21 cellular contexts compared by ENCODE assay signal in the genomic region with DNA sequence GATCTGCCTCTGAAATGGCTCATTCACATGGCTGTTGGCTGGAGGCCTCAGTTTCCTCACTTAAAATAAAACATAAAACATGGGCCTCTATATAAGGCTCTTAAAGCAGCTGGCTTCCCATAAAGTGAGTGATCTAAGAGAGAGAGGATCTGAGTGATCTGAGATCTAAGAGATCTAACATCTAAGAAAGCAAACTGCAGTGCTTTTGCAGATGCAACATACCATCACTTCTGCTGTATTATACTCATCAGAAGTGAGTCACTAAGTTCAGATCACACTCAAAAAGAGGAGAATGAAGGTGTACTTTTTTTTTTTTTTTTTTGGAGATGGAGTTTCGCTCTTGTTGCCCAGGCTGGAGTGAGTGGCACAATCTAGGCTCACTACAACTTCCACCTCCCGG.
"Had no signal": no experiment of that assay in that cellular context is flagged by ENCODE, and none has a peak within 500 bp of the region (broad histone marks: within the 10 kb centered on the region; RNA-seq: fewer than 3 reads in every experiment).

No MANE protein-coding gene starts in this region.

- H3K9me3 ChIP-seq: SJSA1, spleen, thoracic aorta, upper lobe of right lung had no signal

- H3K27me3 Mint-ChIP-seq: activated CD8-positive, alpha-beta memory T cell treated with anti-CD3 and anti-CD28 coated beads, Interleukin-2, amount 10 ng/mL, durations not matched to agents 7 days and 5 days; activated naive CD8-positive, alpha-beta T cell treated with anti-CD3 and anti-CD28 coated beads, Interleukin-2, amount 50 U/mL, for 24 hours; stimulated activated naive B cell treated with anti-CD40 and anti-IgM and Interleukin-4, amounts not matched to agents 10 μg/mL and 1 μg/mL and 100 μg/mL, for 72 hours had no signal

- H3K4me3 Mint-ChIP-seq: activated CD8-positive, alpha-beta memory T cell treated with anti-CD3 and anti-CD28 coated beads, Interleukin-2, amount 10 ng/mL, durations not matched to agents 7 days and 5 days; activated naive CD8-positive, alpha-beta T cell treated with anti-CD3 and anti-CD28 coated beads, Interleukin-2, amount 50 U/mL, for 24 hours; endodermal cell; mesothelial cell of epicardium; nephron; stimulated activated naive B cell treated with anti-CD40 and anti-IgM and Interleukin-4, amounts not matched to agents 10 μg/mL and 1 μg/mL and 100 μg/mL, for 72 hours had no signal

- H3K4me3 ChIP-seq: lung, SJSA1, spleen, thoracic aorta, upper lobe of right lung had no signal

- H3K36me3 Mint-ChIP-seq: stimulated activated naive B cell treated with anti-CD40 and anti-IgM and Interleukin-4, amounts not matched to agents 10 μg/mL and 1 μg/mL and 100 μg/mL, for 72 hours had no signal

- DNase-seq: activated CD4-positive, alpha-beta T cell treated with anti-CD3 and anti-CD28 coated beads, Interleukin-2, amount 50 U/mL, for 1 hour; activated CD8-positive, alpha-beta memory T cell treated with anti-CD3 and anti-CD28 coated beads, Interleukin-2, amount 10 ng/mL, durations not matched to agents 7 days and 5 days; activated naive CD8-positive, alpha-beta T cell treated with anti-CD3 and anti-CD28 coated beads, Interleukin-2, amount 50 U/mL, for 24 hours; brain microvascular endothelial cell; central memory CD4-positive, alpha-beta T cell; endodermal cell; foreskin melanocyte; glutamatergic neuron; hippocampal formation; left colon; nucleus accumbens; spleen; stimulated activated CD4-positive, alpha-beta T cell treated with anti-CD3 and anti-CD28 coated beads, Interleukin-4, amount 100 ng/mL, for 4 hours; stimulated activated naive B cell treated with anti-CD40 and anti-IgM and Interleukin-4, amounts not matched to agents 10 μg/mL and 1 μg/mL and 100 μg/mL, for 72 hours; upper lobe of right lung had no signal

- H3K27me3 ChIP-seq: brain microvascular endothelial cell, SJSA1, spleen, upper lobe of right lung had no signal

- H3K27ac Mint-ChIP-seq: activated CD8-positive, alpha-beta memory T cell treated with anti-CD3 and anti-CD28 coated beads, Interleukin-2, amount 10 ng/mL, durations not matched to agents 7 days and 5 days; activated naive CD8-positive, alpha-beta T cell treated with anti-CD3 and anti-CD28 coated beads, Interleukin-2, amount 50 U/mL, for 24 hours; endodermal cell; mesothelial cell of epicardium; nephron; stimulated activated naive B cell treated with anti-CD40 and anti-IgM and Interleukin-4, amounts not matched to agents 10 μg/mL and 1 μg/mL and 100 μg/mL, for 72 hours had no signal

- H3K9me3 Mint-ChIP-seq: endodermal cell, nephron had no signal

- H3K4me1 Mint-ChIP-seq: endodermal cell; stimulated activated naive B cell treated with anti-CD40 and anti-IgM and Interleukin-4, amounts not matched to agents 10 μg/mL and 1 μg/mL and 100 μg/mL, for 72 hours had no signal

- H3K36me3 ChIP-seq: brain microvascular endothelial cell, upper lobe of right lung had no signal

- ATAC-seq: activated CD8-positive, alpha-beta memory T cell treated with anti-CD3 and anti-CD28 coated beads, Interleukin-2, amount 10 ng/mL, durations not matched to agents 7 days and 5 days; activated naive CD8-positive, alpha-beta T cell treated with anti-CD3 and anti-CD28 coated beads, Interleukin-2, amount 50 U/mL, for 24 hours; left colon; stimulated activated naive B cell treated with anti-CD40 and anti-IgM and Interleukin-4, amounts not matched to agents 10 μg/mL and 1 μg/mL and 100 μg/mL, for 72 hours; upper lobe of right lung had no signal

- H3K27ac ChIP-seq: brain microvascular endothelial cell, epithelial cell of prostate, SJSA1, spleen, thoracic aorta, upper lobe of right lung had no signal
